In the genomic region with DNA sequence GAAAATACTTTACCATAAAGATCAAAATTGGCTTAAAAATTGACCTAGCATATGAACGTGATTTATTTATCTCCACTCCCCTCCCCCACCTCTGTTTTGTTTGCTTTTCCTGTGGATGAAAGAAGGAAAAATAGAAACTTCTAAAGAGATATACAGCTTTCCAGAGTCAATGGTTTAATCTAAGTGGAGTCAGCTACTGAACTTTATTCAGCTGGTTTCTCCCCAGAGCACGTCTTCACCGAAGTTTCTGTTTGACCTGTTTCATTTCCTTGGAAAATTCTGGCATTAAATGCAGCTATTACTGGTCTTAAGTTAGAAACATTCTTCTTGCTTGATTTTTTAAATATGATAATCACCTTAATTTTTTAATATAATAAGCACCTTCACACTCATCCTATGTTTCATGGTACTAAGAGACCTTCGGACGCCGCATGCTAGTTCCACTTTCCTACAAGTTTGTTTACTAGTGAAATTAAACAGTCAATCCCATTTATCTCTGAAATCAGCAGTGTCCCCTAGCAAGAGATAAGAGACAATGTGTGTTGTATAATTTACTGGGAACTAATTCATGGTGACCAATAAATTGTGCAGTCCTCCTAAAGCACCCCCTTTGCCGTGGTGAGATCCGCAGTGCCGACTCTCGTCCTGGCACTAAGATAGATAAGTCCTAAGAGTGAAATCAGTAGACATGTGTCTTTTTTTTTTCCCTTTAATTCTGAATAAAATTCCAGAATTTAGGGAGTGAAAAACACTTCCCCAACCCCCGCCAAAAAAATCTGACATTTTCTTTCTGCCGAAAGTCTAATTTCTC, we compare ENCODE assay signal across 13 cellular contexts.
"Had no signal": no experiment of that assay in that cellular context is flagged by ENCODE, and none has a peak within 500 bp of the region (broad histone marks: within the 10 kb centered on the region; RNA-seq: fewer than 3 reads in every experiment).

No MANE protein-coding gene starts in this region.

- H3K27me3 Mint-ChIP-seq: activated naive CD4-positive, alpha-beta T cell treated with anti-CD3 and anti-CD28 coated beads, Interleukin-2, amount 50 U/mL, for 24 hours; brain; central memory CD8-positive, alpha-beta T cell; stimulated activated naive B cell treated with anti-CD40 and anti-IgM and Interleukin-4, amounts not matched to agents 10 μg/mL and 1 μg/mL and 100 μg/mL, for 72 hours had no signal

- H3K4me3 Mint-ChIP-seq: activated naive CD4-positive, alpha-beta T cell treated with anti-CD3 and anti-CD28 coated beads, Interleukin-2, amount 50 U/mL, for 24 hours; brain; central memory CD8-positive, alpha-beta T cell; neural crest cell; stimulated activated naive B cell treated with anti-CD40 and anti-IgM and Interleukin-4, amounts not matched to agents 10 μg/mL and 1 μg/mL and 100 μg/mL, for 72 hours had no signal

- ATAC-seq: activated CD4-positive, CD25-positive, alpha-beta regulatory T cell treated with anti-CD3 and anti-CD28 coated beads, Interleukin-2, amount 50 U/mL, for 24 hours; stimulated activated naive B cell treated with anti-CD40 and anti-IgM and Interleukin-4, amounts not matched to agents 10 μg/mL and 1 μg/mL and 100 μg/mL, for 72 hours had no signal

- H3K36me3 ChIP-seq: ovary had no signal

- H3K9me3 Mint-ChIP-seq: activated naive CD4-positive, alpha-beta T cell treated with anti-CD3 and anti-CD28 coated beads, Interleukin-2, amount 50 U/mL, for 24 hours; brain; central memory CD8-positive, alpha-beta T cell; neural crest cell had no signal

- H3K9me3 ChIP-seq: ovary had no signal

- H3K27me3 ChIP-seq: ovary had no signal

- DNase-seq: activated T-cell treated with anti-CD3 and anti-CD28 coated beads, Interleukin-2, amount 50 U/mL, for 1 hour; amniotic stem cell; cortex of kidney; effector memory CD4-positive, alpha-beta T cell; ovary; stimulated activated naive B cell treated with anti-CD40 and anti-IgM and Interleukin-4, amounts not matched to agents 10 μg/mL and 1 μg/mL and 100 μg/mL, for 72 hours; substantia nigra; T-helper 2 cell had no signal

- H3K4me3 ChIP-seq: ovary had no signal

- H3K36me3 Mint-ChIP-seq: brain had no signal

- H3K27ac ChIP-seq: ovary had no signal

- H3K27ac Mint-ChIP-seq: activated naive CD4-positive, alpha-beta T cell treated with anti-CD3 and anti-CD28 coated beads, Interleukin-2, amount 50 U/mL, for 24 hours; brain; stimulated activated naive B cell treated with anti-CD40 and anti-IgM and Interleukin-4, amounts not matched to agents 10 μg/mL and 1 μg/mL and 100 μg/mL, for 72 hours had no signal
